Comparison of ENCODE assay signal across 13 cellular contexts in genomic region chr14:57464013-57464730, GRCh38. TPM values are rescaled to one million over a fixed set of nuclear protein-coding genes. Genes with fewer than 3 reads are reported as not detected.
DNase-seq lines count a peak whose midpoint lies in the region; ATAC-seq and TF ChIP-seq lines count a peak whose summit lies in the region.
"Had no signal": no experiment of that assay in that cellular context is flagged by ENCODE, and none has a peak within 500 bp of the region (broad histone marks: within the 10 kb centered on the region; RNA-seq: fewer than 3 reads in every experiment).

No MANE protein-coding gene starts in this region.

- intact Hi-C loops in head of caudate nucleus (cut with DNase I): no loop called here
- intact Hi-C loops in heart right ventricle (cut with DNase I): no loop called here
- intact Hi-C loops in CD14-positive monocyte (cut with micrococcal nuclease): no loop called here

- ATAC-seq in GM21381 (IDR thresholded peaks at IDR 0.05; ENCODE audit: unreplicated experiment) (peak; percentile 90), HG03066 (IDR thresholded peaks at IDR 0.05; ENCODE audit: low read depth, unreplicated experiment) (peak; percentile 88), heart right ventricle (no peak)

- H3K36me3 Mint-ChIP-seq in CD14-positive monocyte: no peaks in the 10 kb centered on the region
- H3K36me3 Mint-ChIP-seq: brain had no signal

- H3K4me3 Mint-ChIP-seq in CD14-positive monocyte: no peak overlapping the region
- H3K4me3 Mint-ChIP-seq: brain had no signal

- no peaks in the 10 kb centered on the region for H3K4me1 Mint-ChIP-seq in CD14-positive monocyte
- H3K4me1 Mint-ChIP-seq: brain had no signal

- H3K36me3 ChIP-seq in heart right ventricle: no peaks in the 10 kb centered on the region

- H3K27ac ChIP-seq in heart right ventricle: no peak overlapping the region
- H3K27ac ChIP-seq: skin epidermis had no signal

- peaks cover 0 to 4% (median 1%) of the 10 kb centered on the region in 3 donors for H3K27me3 Mint-ChIP-seq in CD14-positive monocyte (ENCODE audit: low read depth in 3 of 3)

- no peaks in the 10 kb centered on the region for H3K4me1 ChIP-seq in heart right ventricle

- H3K4me3 ChIP-seq in GM12865 (ENCODE audit: low read depth, low read length) (no peak overlapping the region), choroid plexus epithelial cell (ENCODE audit: low read depth, low read length) (no peak overlapping the region), heart right ventricle (no peak overlapping the region)
- H3K4me3 ChIP-seq: lung, skin epidermis had no signal

- peaks cover 2 to 15% (median 7%) of the 10 kb centered on the region in 7 donors for H3K9me3 Mint-ChIP-seq in CD14-positive monocyte

- no peak overlapping the region for H3K27ac Mint-ChIP-seq in CD14-positive monocyte
- H3K27ac Mint-ChIP-seq: brain had no signal

- TF ChIP-seq CTCF in GM12865 (IDR thresholded peaks at IDR 0.05; ENCODE audit: insufficient read depth, low read depth, low read length, missing control alignments) (no peak), choroid plexus epithelial cell (conservative IDR thresholded peaks at IDR 0.05; ENCODE audit: low read depth, low read length) (no peak), heart right ventricle (IDR thresholded peaks at IDR 0.05) (no peak), CD14-positive monocyte (IDR thresholded peaks at IDR 0.05) (no peak)

- no peaks in the 10 kb centered on the region for H3K9me3 ChIP-seq in heart right ventricle

- peak; percentile 9 for DNase-seq in GM12865 (ENCODE audit: low read depth)
- DNase-seq in choroid plexus epithelial cell (ENCODE audit: low read depth): peak; percentile 58
- DNase-seq in NCI-H1105 (lab: John Stamatoyannopoulos, UW): no peak
- no peak for DNase-seq in head of caudate nucleus
- no peak for DNase-seq in heart right ventricle
- no peak for DNase-seq in CD14-positive monocyte (ENCODE audit: low spot score)
- DNase-seq: activated CD8-positive, alpha-beta memory T cell treated with anti-CD3 and anti-CD28 coated beads, Interleukin-2, amount 50 U/mL, for 4 hours; NCI-H748 treated with DMSO at 0.1 percent for 48 hours had no signal

- 75 to 80% methylated on average over 6 of the region's 6 CpGs for WGBS in heart right ventricle, 2 donors

- no peaks in the 10 kb centered on the region for H3K27me3 ChIP-seq in heart right ventricle

RNA-seq across cellular contexts. Expression of gene CCDC198, which starts 29.5 kb away (rescaled TPM):
- total RNA-seq in heart right ventricle: not detected
- not detected for polyA plus RNA-seq in heart right ventricle
- polyA plus RNA-seq in CD14-positive monocyte: not detected
- total RNA-seq: lung had no signal
- polyA plus RNA-seq: lung had no signal

Comparison
In these comparisons a context has a peak if more than half of its experiments do, and no peak if none do; other contexts are left out.
1. DNase-seq: peak in GM12865 (single experiment) and choroid plexus epithelial cell (single experiment); none in NCI-H1105 (single experiment), head of caudate nucleus (0 of 42), heart right ventricle (0 of 2) and CD14-positive monocyte (single experiment).
2. ATAC-seq: peak in GM21381 (single experiment) and HG03066 (single experiment); none in heart right ventricle (0 of 8).